ENCODE assay signal across 8 cellular contexts in the genomic region with DNA sequence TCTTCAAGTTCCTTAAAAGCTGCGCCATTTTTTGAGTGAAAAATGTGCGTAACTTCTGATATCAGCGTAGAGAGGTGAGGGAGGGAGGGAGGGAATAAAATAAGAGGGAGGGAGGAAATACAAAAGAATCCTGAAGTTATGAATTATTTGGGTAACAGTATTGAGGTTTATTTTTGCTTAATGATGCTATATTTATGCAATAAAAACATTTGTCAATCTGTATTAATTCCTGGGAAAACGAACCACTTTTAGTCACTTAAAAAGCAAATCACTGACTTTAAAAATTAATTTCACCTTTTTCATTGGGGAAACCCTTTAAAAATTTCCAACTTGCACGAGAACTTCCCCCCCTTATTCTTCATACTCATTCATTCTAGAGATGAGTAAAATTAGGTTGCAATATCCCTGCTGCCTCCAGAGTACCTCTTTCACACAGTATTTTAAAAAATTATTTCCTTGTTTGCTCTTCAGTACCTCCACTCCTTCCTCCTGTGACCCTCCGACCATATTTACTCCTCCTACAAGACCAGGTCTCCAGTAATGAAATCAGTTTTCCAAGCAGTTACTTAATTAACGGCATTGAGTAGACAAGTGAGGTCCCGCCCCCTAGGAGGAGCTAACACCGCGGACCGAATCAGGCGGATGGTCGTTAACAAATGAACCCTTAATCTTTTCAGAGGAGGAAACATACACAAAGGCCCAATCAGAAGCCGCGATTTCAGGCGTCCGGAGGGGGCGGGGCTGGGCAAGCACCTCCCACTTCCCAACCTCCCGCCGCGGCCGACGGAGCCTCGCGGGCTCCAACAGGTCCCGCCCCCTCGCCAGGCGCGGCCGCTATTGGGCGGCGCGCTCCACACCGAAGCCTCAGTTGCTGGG. TPM values are rescaled to one million over a fixed set of nuclear protein-coding genes. Genes with fewer than 3 reads are reported as not detected.
DNase-seq lines count a peak whose midpoint lies in the region; ATAC-seq, FAIRE-seq and TF ChIP-seq lines count a peak whose summit lies in the region.

No MANE protein-coding gene starts in this region.

- POLR2A ChIA-PET in HepG2 (lab: Yijun Ruan, JAX), result interaction anchor here (0.7 to 1.9 kb wide), 14 partner anchors 9 to 214 kb away, joined by 3 to 8 read pairs (median 4); no protein-coding TSS in a partner anchor

- H3K4me3 ChIP-seq in HepG2 (replicated peaks in 1 of 3; ENCODE audit: insufficient read depth in 1 of 3, low read depth in 2 of 3, low read length in 3 of 3), result peak overlapping the region; percentile 61 to 82 (median 65)

- TF ChIP-seq RAD21 in HepG2 (CRISPR knock-in tag; IDR thresholded peaks at IDR 0.05), result no peak

- TF ChIP-seq POLR2A in HepG2 (IDR thresholded peaks at IDR 0.05; ENCODE audit: insufficient read depth in 1 of 2, low read depth in 2 of 2, low read length in 2 of 2), result peak in 1 of 2 experiments; percentile 47; a peak in 2 of 4 replicates

- H3K27ac ChIP-seq in HepG2 (ENCODE audit: extremely low read length, insufficient read depth, low read length), result peak overlapping the region; percentile 76

- peak overlapping the region; percentile 97 for H3K27ac Mint-ChIP-seq in dendritic cell treated with granulocyte-macrophage colony-stimulating factor and Interleukin-4, amounts not matched to agents 40 ng/mL and 50 ng/mL, for 4 days

- H3K36me3 ChIP-seq in HepG2 (replicated peaks in 1 of 2; ENCODE audit: control insufficient read depth in 1 of 2, insufficient read depth in 2 of 2, low read length in 2 of 2), result 0 out of 5 replicates have a peak, but pooled peaks cover 0 to 5% of the 10 kb centered on the region in 2 experiments

- ATAC-seq in GM19324 (IDR thresholded peaks at IDR 0.05; ENCODE audit: low FRiP score, unreplicated experiment) (peak; percentile 88), HG03457 (IDR thresholded peaks at IDR 0.05; ENCODE audit: unreplicated experiment) (peak; percentile 80), HepG2 (peak; percentile 76)

- FAIRE-seq in HepG2 (lab: Jason Lieb, UNC), result peak; percentile 90

- peaks cover 0 to 3% of the 10 kb centered on the region in 2 experiments; a peak in 1 of 5 replicates for H3K27me3 ChIP-seq in HepG2 (ENCODE audit: control insufficient read depth in 1 of 2, insufficient read depth in 2 of 2, low read length in 2 of 2)

- H4K20me1 ChIP-seq in HepG2 (ENCODE audit: insufficient read depth, low read length), result peaks cover 20% of the 10 kb centered on the region

- TF ChIP-seq EP300 in HepG2 (IDR thresholded peaks at IDR 0.05; ENCODE audit: low read depth in 2 of 2, low read length in 2 of 2), result no peak; a peak in 1 of 4 replicates
- no peak for TF ChIP-seq EP300 in HepG2 (CRISPR knock-in tag; IDR thresholded peaks at IDR 0.05; ENCODE audit: borderline replicate concordance)

- H3K9ac ChIP-seq in HepG2 (ENCODE audit: insufficient read depth, low read depth, low read length), result peak overlapping the region; percentile 68

- CTCF ChIA-PET in HepG2 (lab: Yijun Ruan, JAX; ENCODE audit: low intra/inter-chr PET ratio, low total read pairs), result no interaction called here

- H2AFZ ChIP-seq in HepG2 (ENCODE audit: low read length), result no peak overlapping the region

- H3K4me1 Mint-ChIP-seq in dendritic cell treated with granulocyte-macrophage colony-stimulating factor and Interleukin-4, amounts not matched to agents 40 ng/mL and 50 ng/mL, for 4 days (ENCODE audit: low read depth), result peaks cover 21% of the 10 kb centered on the region

- peak overlapping the region; percentile 93 for H3K4me3 Mint-ChIP-seq in dendritic cell treated with granulocyte-macrophage colony-stimulating factor and Interleukin-4, amounts not matched to agents 40 ng/mL and 50 ng/mL, for 4 days

- H3K27me3 Mint-ChIP-seq in dendritic cell treated with granulocyte-macrophage colony-stimulating factor and Interleukin-4, amounts not matched to agents 40 ng/mL and 50 ng/mL, for 4 days, result no peaks in the 10 kb centered on the region

- intact Hi-C loops in dendritic cell treated with granulocyte-macrophage colony-stimulating factor and Interleukin-4, amounts not matched to agents 40 ng/mL and 50 ng/mL, for 4 days (cut with micrococcal nuclease), result loop anchor here (5.0 to 10.0 kb wide), 2 partner anchors 115 to 457 kb away; a partner anchor contains a TSS
- intact Hi-C loops in HepG2 (cut with micrococcal nuclease; ENCODE audit: unreplicated experiment), result loop anchor here (1.0 to 10.0 kb wide), 10 partner anchors 63 to 457 kb away; a partner anchor contains a TSS

- peaks cover 44% of the 10 kb centered on the region for H3K4me1 ChIP-seq in HepG2 (ENCODE audit: insufficient read depth, low read length)

- peaks cover 20% of the 10 kb centered on the region for H3K36me3 Mint-ChIP-seq in dendritic cell treated with granulocyte-macrophage colony-stimulating factor and Interleukin-4, amounts not matched to agents 40 ng/mL and 50 ng/mL, for 4 days (ENCODE audit: low read depth)

- TF ChIP-seq CTCF in HepG2 (CRISPR knock-in tag; IDR thresholded peaks at IDR 0.05), result no peak

- peak; percentile 99 for DNase-seq in Ammon's horn (ENCODE audit: low spot score)
- DNase-seq in NCI-H524 (lab: John Stamatoyannopoulos, UW), result peak; percentile 93 to 97
- DNase-seq in activated CD4-positive, alpha-beta T cell treated with anti-CD3 and anti-CD28 coated beads for 4 hours, result peak; percentile 96 to 97
- peak; percentile 96 for DNase-seq in HepG2 (ENCODE audit: low spot score)
- DNase-seq in stimulated activated CD4-positive, alpha-beta T cell treated with anti-CD3 and anti-CD28 coated beads, Interleukin-2, amount 100 ng/mL, for 4 hours (ENCODE audit: low read depth), result peak; percentile 97

- peaks cover 51% of the 10 kb centered on the region for H3K79me2 ChIP-seq in HepG2 (ENCODE audit: insufficient read depth, low read length)

- H3K9me3 Mint-ChIP-seq in dendritic cell treated with granulocyte-macrophage colony-stimulating factor and Interleukin-4, amounts not matched to agents 40 ng/mL and 50 ng/mL, for 4 days, result peaks cover 15% of the 10 kb centered on the region

- 10% methylated on average over 33 of the region's 34 CpGs for WGBS in HepG2 (ENCODE audit: low lambda C conversion rate)

- in situ Hi-C loops in HepG2 (cut with HindIII; ENCODE audit: extremely low pct_ligation_motif_present, low pct_unique_long_range_greater_than_20kb), result loop anchor here (5.0 to 10.0 kb wide), 2 partner anchors 62 to 295 kb away; no protein-coding TSS in a partner anchor

- H3K4me2 ChIP-seq in HepG2 (ENCODE audit: low read depth, low read length), result peak overlapping the region; percentile 73

- TSS peak; percentile 89 for BruUV-seq in HepG2 (replicated peaks; lab: Mats Ljungman, UMichigan)

- H3K9me3 ChIP-seq in HepG2 (ENCODE audit: low read length), result no peaks in the 10 kb centered on the region

TF ChIP-seq in HepG2, 621 proteins besides CTCF, POLR2A, EP300 and RAD21 (continues in another document):
- no peak for TF ChIP-seq MAF1 (CRISPR knock-in tag; IDR thresholded peaks at IDR 0.05; ENCODE audit: borderline replicate concordance)
- TF ChIP-seq, protein P1, sequence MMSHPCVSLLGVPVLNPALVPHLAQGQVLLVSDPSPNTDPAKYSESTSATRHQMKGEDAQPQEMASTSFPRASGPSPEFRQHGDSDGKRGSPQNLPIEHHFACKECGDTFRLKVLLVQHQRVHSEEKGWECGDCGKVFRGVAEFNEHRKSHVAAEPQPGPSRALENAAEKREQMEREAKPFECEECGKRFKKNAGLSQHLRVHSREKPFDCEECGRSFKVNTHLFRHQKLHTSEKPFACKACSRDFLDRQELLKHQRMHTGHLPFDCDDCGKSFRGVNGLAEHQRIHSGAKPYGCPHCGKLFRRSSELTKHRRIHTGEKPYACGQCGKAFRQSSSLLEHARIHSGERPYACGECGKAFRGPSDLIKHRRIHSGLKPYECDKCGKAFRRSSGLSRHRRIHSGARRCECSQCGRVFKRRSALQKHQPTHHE (CRISPR knock-in tag; IDR thresholded peaks at IDR 0.05; ENCODE audit: borderline replicate concordance), result 0 out of 2 replicates have a peak, but pooled peaks have one; percentile 28
- peak; percentile 49; the same call in 1 of the 2 replicates for TF ChIP-seq TBX3 (IDR thresholded peaks at IDR 0.05; ENCODE audit: borderline replicate concordance)
- peak; percentile 75 for TF ChIP-seq SP2 (CRISPR knock-in tag; IDR thresholded peaks at IDR 0.05)
- TF ChIP-seq NFYC (CRISPR knock-in tag; IDR thresholded peaks at IDR 0.05), result peak; percentile 74
- TF ChIP-seq, protein P2, sequence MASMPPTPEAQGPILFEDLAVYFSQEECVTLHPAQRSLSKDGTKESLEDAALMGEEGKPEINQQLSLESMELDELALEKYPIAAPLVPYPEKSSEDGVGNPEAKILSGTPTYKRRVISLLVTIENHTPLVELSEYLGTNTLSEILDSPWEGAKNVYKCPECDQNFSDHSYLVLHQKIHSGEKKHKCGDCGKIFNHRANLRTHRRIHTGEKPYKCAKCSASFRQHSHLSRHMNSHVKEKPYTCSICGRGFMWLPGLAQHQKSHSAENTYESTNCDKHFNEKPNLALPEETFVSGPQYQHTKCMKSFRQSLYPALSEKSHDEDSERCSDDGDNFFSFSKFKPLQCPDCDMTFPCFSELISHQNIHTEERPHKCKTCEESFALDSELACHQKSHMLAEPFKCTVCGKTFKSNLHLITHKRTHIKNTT (CRISPR knock-in tag; IDR thresholded peaks at IDR 0.05), result no peak

RNA-seq across cellular contexts. Expression of a gene that starts 0.5 kb away (rescaled TPM):
- 106 and 118 TPM in 2 replicates for total RNA-seq in HepG2 (2016; rRNA removed; fragmentation: Illumina TruSeq; extraction: Trizol)
- 122 and 139 TPM in 2 replicates for total RNA-seq in HepG2 (2016; cell fraction: cytosol; rRNA removed; fragmentation: Illumina TruSeq; extraction: Trizol; ENCODE audit: low read depth)
- 99.4 and 119 TPM in 2 replicates for total RNA-seq in HepG2 (2016; cell fraction: insoluble cytoplasmic fraction; rRNA removed; fragmentation: Illumina TruSeq; extraction: Trizol)
- total RNA-seq in HepG2 (2016; cell fraction: membrane; rRNA removed; fragmentation: Illumina TruSeq; extraction: Trizol), result 66.5 and 76.0 TPM in 2 replicates
- total RNA-seq in HepG2 (2016; cell fraction: nucleus; rRNA removed; fragmentation: Illumina TruSeq; extraction: Trizol), result 103 and 118 TPM in 2 replicates
- 70.3 and 100 TPM in 2 replicates for polyA plus RNA-seq in HepG2 (2011; rRNA removed)
- 34.7 and 45.8 TPM in 2 replicates for polyA plus RNA-seq in HepG2 (2011; cell fraction: cytosol; rRNA removed)
- polyA plus RNA-seq in HepG2 (2011; cell fraction: nucleus; rRNA removed), result 47.7 and 50.1 TPM in 2 replicates
- 45.5 and 53.7 TPM in 2 replicates for polyA plus RNA-seq in HepG2 (2012)
- polyA plus RNA-seq in HepG2 (2016; cell fraction: cytosol; fragmentation: Illumina TruSeq; extraction: Trizol; ENCODE audit: low read depth), result 3.2 and 3.5 TPM in 2 replicates
- 140 and 150 TPM in 2 replicates for polyA plus RNA-seq in HepG2 (2016; cell fraction: insoluble cytoplasmic fraction; fragmentation: Illumina TruSeq; extraction: Trizol; ENCODE audit: low read depth)
- polyA plus RNA-seq in HepG2 (2016; cell fraction: membrane; fragmentation: Illumina TruSeq; extraction: Trizol; ENCODE audit: low read depth), result 12.3 and 15.0 TPM in 2 replicates
- polyA plus RNA-seq in HepG2 (2016; cell fraction: nucleus; fragmentation: Illumina TruSeq; extraction: Trizol; ENCODE audit: insufficient read depth, low read depth), result 118 and 128 TPM in 2 replicates
- 19.6 and 88.1 TPM in 2 replicates for polyA minus RNA-seq in HepG2 (2011; rRNA and poly(A)+ RNA removed; ENCODE audit: low replicate concordance)
- polyA minus RNA-seq in HepG2 (2011; cell fraction: cytosol; rRNA and poly(A)+ RNA removed), result 86.8 and 89.8 TPM in 2 replicates
- polyA minus RNA-seq in HepG2 (2011; cell fraction: nucleus; rRNA and poly(A)+ RNA removed), result 194 and 209 TPM in 2 replicates

Comparison
In these comparisons a context has a peak if more than half of its experiments do, and no peak if none do; other contexts are left out.
1. Peak in every context shown above with its lines: DNase-seq, ATAC-seq, H3K4me3 ChIP-seq and H3K27ac ChIP-seq.